ENCODE assay signal across 1 cellular context in genomic region chr22:46377566-46378498, GRCh38.
TF ChIP-seq lines count a peak whose summit lies in the region.

No MANE protein-coding gene starts in this region.

TF ChIP-seq in K562, 482 proteins besides CTCF, POLR2A, EP300 and RAD21 (continued from another document):
- TF ChIP-seq, protein P1, sequence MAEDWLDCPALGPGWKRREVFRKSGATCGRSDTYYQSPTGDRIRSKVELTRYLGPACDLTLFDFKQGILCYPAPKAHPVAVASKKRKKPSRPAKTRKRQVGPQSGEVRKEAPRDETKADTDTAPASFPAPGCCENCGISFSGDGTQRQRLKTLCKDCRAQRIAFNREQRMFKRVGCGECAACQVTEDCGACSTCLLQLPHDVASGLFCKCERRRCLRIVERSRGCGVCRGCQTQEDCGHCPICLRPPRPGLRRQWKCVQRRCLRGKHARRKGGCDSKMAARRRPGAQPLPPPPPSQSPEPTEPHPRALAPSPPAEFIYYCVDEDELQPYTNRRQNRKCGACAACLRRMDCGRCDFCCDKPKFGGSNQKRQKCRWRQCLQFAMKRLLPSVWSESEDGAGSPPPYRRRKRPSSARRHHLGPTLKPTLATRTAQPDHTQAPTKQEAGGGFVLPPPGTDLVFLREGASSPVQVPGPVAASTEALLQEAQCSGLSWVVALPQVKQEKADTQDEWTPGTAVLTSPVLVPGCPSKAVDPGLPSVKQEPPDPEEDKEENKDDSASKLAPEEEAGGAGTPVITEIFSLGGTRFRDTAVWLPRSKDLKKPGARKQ (CRISPR knock-in tag; IDR thresholded peaks at IDR 0.05), result no peak
- peak; percentile 79 for TF ChIP-seq FOSL1 (tag; conservative IDR thresholded peaks at IDR 0.05)
- peak; percentile 79 for TF ChIP-seq CEBPB (tag; IDR thresholded peaks at IDR 0.05)
